12 cellular contexts compared by ENCODE assay signal in the genomic region with DNA sequence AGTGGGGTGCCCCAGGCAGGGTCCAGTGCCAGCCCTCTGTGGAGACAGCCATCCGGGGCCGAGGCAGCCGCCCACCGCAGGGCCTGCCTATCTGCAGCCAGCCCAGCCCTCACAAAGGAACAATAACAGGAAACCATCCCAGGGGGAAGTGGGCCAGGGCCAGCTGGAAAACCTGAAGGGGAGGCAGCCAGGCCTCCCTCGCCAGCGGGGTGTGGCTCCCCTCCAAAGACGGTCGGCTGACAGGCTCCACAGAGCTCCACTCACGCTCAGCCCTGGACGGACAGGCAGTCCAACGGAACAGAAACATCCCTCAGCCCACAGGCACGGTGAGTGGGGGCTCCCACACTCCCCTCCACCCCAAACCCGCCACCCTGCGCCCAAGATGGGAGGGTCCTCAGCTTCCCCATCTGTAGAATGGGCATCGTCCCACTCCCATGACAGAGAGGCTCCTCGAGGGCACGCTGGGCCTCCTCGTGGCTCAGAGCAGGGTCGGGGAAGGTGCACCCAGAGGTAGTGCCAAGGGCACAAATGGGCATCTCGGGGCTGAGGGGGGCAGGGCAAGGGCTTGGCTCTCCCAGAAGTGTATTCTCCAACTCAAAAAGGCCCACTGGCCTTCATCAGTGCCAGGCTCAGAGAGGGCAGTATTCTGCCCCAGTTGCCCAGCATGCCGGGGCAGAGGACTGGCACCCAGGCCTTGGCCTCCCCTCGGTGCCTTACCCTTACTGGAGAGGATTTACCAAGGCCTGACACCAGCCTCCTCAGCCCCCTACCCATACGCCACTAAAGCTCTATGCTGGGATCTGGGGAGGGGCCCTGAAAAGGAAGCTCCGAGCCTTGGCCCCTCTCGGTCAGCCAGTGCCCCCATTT. TPM values are rescaled to one million over a fixed set of nuclear protein-coding genes. Genes with fewer than 3 reads are reported as not detected.
DNase-seq lines count a peak whose midpoint lies in the region; ATAC-seq and TF ChIP-seq lines count a peak whose summit lies in the region.
"Had no signal": no experiment of that assay in that cellular context is flagged by ENCODE, and none has a peak within 500 bp of the region (broad histone marks: within the 10 kb centered on the region; RNA-seq: fewer than 3 reads in every experiment).

CDH5 (plus strand) TSS at position 259 of the 867 bp plus-strand sequence. CDS start 12,647 bp downstream, outside the sequence.

- peak in 1 of 2 donors; percentile 75 for DNase-seq in ascending aorta (ENCODE audit: low spot score in 2 of 2)
- DNase-seq in esophagus squamous epithelium (lab: John Stamatoyannopoulos, UW), result no peak
- peak; percentile 40 for DNase-seq in mucosa of gallbladder (ENCODE audit: low spot score)
- no peak for DNase-seq in AML-193 (lab: John Stamatoyannopoulos, UW)
- no peak for DNase-seq in NCI-H82 treated with DMSO at 0.1 percent for 48 hours (lab: John Stamatoyannopoulos, UW; ENCODE audit: unreplicated experiment)
- DNase-seq: activated CD4-positive, alpha-beta T cell treated with anti-CD3 and anti-CD28 coated beads, Interleukin-2, amount 10 ng/mL, durations not matched to agents 24 days and 14 days; foreskin melanocyte; NCI-H1417; RPMI8226 had no signal

- TF ChIP-seq CTCF in ascending aorta (IDR thresholded peaks at IDR 0.05) (no peak), esophagus squamous epithelium (IDR thresholded peaks at IDR 0.05) (no peak)

- H3K27me3 ChIP-seq in ascending aorta (no peaks in the 10 kb centered on the region), esophagus squamous epithelium (peaks cover 0 to 9% (median 0%) of the 10 kb centered on the region in 4 donors)

- TF ChIP-seq POLR2A in esophagus squamous epithelium (IDR thresholded peaks at IDR 0.05), result peak in 2 of 4 donors; percentile 25 to 35

- H3K9me3 ChIP-seq in ascending aorta (no peaks in the 10 kb centered on the region), esophagus squamous epithelium (no peaks in the 10 kb centered on the region)

- H3K4me3 ChIP-seq in ascending aorta (peak within 1 kb of the TSS; percentile 33), esophagus squamous epithelium (peak within 1 kb of the TSS; percentile 19 to 59 (median 38)), urinary bladder (ENCODE audit: low read depth, low read length) (peak within 1 kb of the TSS; percentile 16)

- no peak for ATAC-seq in GM18502 (IDR thresholded peaks at IDR 0.05; ENCODE audit: poor library complexity, unreplicated experiment)

- H3K4me1 ChIP-seq in ascending aorta (peaks cover 0 to 11% of the 10 kb centered on the region in 2 donors), esophagus squamous epithelium (peaks cover 25 to 71% (median 30%) of the 10 kb centered on the region in 3 donors), urinary bladder (ENCODE audit: insufficient read depth) (no peaks in the 10 kb centered on the region)

- intact Hi-C loops in ascending aorta (cut with DNase I), result no loop called here
- intact Hi-C loops in esophagus squamous epithelium (cut with DNase I), result no loop called here

- peak within 1 kb of the TSS in 1 of 2 donors; percentile 65 for H3K27ac ChIP-seq in ascending aorta
- peak within 1 kb of the TSS; percentile 64 to 87 (median 77) for H3K27ac ChIP-seq in esophagus squamous epithelium
- no peak within 1 kb of the TSS for H3K27ac ChIP-seq in urinary bladder (ENCODE audit: low read depth)

- WGBS in esophagus squamous epithelium, 2 donors, result 28 to 68% methylated on average over 4 to 11 of the region's 25 CpGs
- 63% methylated on average over 25 of the region's 25 CpGs for WGBS in urinary bladder

- H3K36me3 ChIP-seq in ascending aorta (no peaks in the 10 kb centered on the region), esophagus squamous epithelium (no peaks in the 10 kb centered on the region), urinary bladder (ENCODE audit: insufficient read depth) (no peaks in the 10 kb centered on the region)

RNA-seq across cellular contexts. Expression of gene CDH5, which starts in this region (rescaled TPM):
- total RNA-seq in ascending aorta (119 TPM), esophagus squamous epithelium (10 to 100 TPM in 1 of 4 donors, 1 to 10 TPM in 3; 1.7 to 21.6 (median 8.0) TPM), mucosa of gallbladder (23.0 TPM), urinary bladder (55.8 TPM)
- polyA plus RNA-seq in urinary bladder, result 44.0 TPM
- total RNA-seq: activated CD4-positive, alpha-beta T cell treated with anti-CD3 and anti-CD28 coated beads, Interleukin-2, amount 10 ng/mL, durations not matched to agents 24 days and 14 days had no signal
- polyA plus RNA-seq: neural cell had no signal
